ENCODE assay signal across 1 cellular context in the genomic region with DNA sequence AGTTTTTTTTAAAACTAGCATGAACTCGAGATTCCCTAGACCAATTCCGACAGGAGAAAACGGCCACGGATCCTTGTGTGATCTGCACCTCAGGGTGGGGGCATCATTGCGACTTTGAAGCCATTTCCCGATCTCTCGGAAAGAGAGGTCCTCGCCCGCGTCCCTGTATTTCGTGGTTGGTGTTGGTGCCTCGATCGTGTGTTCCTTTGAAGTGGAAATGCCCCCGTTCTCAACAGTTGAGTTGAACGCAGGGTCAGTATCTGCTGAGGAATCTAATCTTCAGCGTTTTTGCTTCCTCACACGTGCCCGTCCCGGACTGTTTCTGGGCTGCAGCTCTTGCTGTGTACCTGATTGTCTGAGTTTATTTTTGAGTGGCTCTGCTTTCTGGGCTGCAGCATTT.
TF ChIP-seq lines count a peak whose summit lies in the region.

No MANE protein-coding gene starts in this region.

TF ChIP-seq in GM12878, 131 proteins besides CTCF, POLR2A, EP300 and RAD21:
- TF ChIP-seq, protein P1, sequence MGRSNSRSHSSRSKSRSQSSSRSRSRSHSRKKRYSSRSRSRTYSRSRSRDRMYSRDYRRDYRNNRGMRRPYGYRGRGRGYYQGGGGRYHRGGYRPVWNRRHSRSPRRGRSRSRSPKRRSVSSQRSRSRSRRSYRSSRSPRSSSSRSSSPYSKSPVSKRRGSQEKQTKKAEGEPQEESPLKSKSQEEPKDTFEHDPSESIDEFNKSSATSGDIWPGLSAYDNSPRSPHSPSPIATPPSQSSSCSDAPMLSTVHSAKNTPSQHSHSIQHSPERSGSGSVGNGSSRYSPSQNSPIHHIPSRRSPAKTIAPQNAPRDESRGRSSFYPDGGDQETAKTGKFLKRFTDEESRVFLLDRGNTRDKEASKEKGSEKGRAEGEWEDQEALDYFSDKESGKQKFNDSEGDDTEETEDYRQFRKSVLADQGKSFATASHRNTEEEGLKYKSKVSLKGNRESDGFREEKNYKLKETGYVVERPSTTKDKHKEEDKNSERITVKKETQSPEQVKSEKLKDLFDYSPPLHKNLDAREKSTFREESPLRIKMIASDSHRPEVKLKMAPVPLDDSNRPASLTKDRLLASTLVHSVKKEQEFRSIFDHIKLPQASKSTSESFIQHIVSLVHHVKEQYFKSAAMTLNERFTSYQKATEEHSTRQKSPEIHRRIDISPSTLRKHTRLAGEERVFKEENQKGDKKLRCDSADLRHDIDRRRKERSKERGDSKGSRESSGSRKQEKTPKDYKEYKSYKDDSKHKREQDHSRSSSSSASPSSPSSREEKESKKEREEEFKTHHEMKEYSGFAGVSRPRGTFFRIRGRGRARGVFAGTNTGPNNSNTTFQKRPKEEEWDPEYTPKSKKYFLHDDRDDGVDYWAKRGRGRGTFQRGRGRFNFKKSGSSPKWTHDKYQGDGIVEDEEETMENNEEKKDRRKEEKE (IDR thresholded peaks at IDR 0.05) = no peak
- TF ChIP-seq, protein P2, sequence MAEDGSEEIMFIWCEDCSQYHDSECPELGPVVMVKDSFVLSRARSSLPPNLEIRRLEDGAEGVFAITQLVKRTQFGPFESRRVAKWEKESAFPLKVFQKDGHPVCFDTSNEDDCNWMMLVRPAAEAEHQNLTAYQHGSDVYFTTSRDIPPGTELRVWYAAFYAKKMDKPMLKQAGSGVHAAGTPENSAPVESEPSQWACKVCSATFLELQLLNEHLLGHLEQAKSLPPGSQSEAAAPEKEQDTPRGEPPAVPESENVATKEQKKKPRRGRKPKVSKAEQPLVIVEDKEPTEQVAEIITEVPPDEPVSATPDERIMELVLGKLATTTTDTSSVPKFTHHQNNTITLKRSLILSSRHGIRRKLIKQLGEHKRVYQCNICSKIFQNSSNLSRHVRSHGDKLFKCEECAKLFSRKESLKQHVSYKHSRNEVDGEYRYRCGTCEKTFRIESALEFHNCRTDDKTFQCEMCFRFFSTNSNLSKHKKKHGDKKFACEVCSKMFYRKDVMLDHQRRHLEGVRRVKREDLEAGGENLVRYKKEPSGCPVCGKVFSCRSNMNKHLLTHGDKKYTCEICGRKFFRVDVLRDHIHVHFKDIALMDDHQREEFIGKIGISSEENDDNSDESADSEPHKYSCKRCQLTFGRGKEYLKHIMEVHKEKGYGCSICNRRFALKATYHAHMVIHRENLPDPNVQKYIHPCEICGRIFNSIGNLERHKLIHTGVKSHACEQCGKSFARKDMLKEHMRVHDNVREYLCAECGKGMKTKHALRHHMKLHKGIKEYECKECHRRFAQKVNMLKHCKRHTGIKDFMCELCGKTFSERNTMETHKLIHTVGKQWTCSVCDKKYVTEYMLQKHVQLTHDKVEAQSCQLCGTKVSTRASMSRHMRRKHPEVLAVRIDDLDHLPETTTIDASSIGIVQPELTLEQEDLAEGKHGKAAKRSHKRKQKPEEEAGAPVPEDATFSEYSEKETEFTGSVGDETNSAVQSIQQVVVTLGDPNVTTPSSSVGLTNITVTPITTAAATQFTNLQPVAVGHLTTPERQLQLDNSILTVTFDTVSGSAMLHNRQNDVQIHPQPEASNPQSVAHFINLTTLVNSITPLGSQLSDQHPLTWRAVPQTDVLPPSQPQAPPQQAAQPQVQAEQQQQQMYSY (CRISPR knock-in tag; IDR thresholded peaks at IDR 0.05) = no peak
- TF ChIP-seq, protein P3, sequence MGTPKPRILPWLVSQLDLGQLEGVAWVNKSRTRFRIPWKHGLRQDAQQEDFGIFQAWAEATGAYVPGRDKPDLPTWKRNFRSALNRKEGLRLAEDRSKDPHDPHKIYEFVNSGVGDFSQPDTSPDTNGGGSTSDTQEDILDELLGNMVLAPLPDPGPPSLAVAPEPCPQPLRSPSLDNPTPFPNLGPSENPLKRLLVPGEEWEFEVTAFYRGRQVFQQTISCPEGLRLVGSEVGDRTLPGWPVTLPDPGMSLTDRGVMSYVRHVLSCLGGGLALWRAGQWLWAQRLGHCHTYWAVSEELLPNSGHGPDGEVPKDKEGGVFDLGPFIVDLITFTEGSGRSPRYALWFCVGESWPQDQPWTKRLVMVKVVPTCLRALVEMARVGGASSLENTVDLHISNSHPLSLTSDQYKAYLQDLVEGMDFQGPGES (IDR thresholded peaks at IDR 0.05) = no peak
- TF ChIP-seq DPF2 (IDR thresholded peaks at IDR 0.05) (no peak), ATF7 (IDR thresholded peaks at IDR 0.05; ENCODE audit: low read depth) (no peak), BMI1 (IDR thresholded peaks at IDR 0.05; ENCODE audit: borderline replicate concordance) (no peak), NR2F1 (conservative IDR thresholded peaks at IDR 0.05) (no peak), SUZ12 (IDR thresholded peaks at IDR 0.05; ENCODE audit: unreplicated experiment) (no peak), FOS (IDR thresholded peaks at IDR 0.05; ENCODE audit: borderline replicate concordance, extremely low read depth, insufficient read length) (no peak), MTA2 (IDR thresholded peaks at IDR 0.05; ENCODE audit: low read depth) (no peak), TCF12 (IDR thresholded peaks at IDR 0.05; ENCODE audit: low read depth, low read length) (no peak), POLR2AphosphoS2 (IDR thresholded peaks at IDR 0.05; ENCODE audit: low read depth, low read length) (no peak), JUNB (IDR thresholded peaks at IDR 0.05) (no peak), KLF5 (IDR thresholded peaks at IDR 0.05; ENCODE audit: partially characterized antibody) (no peak)
- TF ChIP-seq, protein P4, sequence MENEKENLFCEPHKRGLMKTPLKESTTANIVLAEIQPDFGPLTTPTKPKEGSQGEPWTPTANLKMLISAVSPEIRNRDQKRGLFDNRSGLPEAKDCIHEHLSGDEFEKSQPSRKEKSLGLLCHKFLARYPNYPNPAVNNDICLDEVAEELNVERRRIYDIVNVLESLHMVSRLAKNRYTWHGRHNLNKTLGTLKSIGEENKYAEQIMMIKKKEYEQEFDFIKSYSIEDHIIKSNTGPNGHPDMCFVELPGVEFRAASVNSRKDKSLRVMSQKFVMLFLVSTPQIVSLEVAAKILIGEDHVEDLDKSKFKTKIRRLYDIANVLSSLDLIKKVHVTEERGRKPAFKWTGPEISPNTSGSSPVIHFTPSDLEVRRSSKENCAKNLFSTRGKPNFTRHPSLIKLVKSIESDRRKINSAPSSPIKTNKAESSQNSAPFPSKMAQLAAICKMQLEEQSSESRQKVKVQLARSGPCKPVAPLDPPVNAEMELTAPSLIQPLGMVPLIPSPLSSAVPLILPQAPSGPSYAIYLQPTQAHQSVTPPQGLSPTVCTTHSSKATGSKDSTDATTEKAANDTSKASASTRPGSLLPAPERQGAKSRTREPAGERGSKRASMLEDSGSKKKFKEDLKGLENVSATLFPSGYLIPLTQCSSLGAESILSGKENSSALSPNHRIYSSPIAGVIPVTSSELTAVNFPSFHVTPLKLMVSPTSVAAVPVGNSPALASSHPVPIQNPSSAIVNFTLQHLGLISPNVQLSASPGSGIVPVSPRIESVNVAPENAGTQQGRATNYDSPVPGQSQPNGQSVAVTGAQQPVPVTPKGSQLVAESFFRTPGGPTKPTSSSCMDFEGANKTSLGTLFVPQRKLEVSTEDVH (IDR thresholded peaks at IDR 0.05; ENCODE audit: low read depth, partially characterized antibody) = no peak
- TF ChIP-seq, protein P5, sequence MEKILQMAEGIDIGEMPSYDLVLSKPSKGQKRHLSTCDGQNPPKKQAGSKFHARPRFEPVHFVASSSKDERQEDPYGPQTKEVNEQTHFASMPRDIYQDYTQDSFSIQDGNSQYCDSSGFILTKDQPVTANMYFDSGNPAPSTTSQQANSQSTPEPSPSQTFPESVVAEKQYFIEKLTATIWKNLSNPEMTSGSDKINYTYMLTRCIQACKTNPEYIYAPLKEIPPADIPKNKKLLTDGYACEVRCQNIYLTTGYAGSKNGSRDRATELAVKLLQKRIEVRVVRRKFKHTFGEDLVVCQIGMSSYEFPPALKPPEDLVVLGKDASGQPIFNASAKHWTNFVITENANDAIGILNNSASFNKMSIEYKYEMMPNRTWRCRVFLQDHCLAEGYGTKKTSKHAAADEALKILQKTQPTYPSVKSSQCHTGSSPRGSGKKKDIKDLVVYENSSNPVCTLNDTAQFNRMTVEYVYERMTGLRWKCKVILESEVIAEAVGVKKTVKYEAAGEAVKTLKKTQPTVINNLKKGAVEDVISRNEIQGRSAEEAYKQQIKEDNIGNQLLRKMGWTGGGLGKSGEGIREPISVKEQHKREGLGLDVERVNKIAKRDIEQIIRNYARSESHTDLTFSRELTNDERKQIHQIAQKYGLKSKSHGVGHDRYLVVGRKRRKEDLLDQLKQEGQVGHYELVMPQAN (conservative IDR thresholded peaks at IDR 0.05) = no peak
- TF ChIP-seq, protein P6, sequence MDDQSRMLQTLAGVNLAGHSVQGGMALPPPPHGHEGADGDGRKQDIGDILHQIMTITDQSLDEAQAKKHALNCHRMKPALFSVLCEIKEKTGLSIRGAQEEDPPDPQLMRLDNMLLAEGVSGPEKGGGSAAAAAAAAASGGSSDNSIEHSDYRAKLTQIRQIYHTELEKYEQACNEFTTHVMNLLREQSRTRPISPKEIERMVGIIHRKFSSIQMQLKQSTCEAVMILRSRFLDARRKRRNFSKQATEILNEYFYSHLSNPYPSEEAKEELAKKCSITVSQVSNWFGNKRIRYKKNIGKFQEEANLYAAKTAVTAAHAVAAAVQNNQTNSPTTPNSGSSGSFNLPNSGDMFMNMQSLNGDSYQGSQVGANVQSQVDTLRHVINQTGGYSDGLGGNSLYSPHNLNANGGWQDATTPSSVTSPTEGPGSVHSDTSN (IDR thresholded peaks at IDR 0.05; ENCODE audit: insufficient replicate concordance, low read depth, low read length) = no peak
- TF ChIP-seq, protein P7, sequence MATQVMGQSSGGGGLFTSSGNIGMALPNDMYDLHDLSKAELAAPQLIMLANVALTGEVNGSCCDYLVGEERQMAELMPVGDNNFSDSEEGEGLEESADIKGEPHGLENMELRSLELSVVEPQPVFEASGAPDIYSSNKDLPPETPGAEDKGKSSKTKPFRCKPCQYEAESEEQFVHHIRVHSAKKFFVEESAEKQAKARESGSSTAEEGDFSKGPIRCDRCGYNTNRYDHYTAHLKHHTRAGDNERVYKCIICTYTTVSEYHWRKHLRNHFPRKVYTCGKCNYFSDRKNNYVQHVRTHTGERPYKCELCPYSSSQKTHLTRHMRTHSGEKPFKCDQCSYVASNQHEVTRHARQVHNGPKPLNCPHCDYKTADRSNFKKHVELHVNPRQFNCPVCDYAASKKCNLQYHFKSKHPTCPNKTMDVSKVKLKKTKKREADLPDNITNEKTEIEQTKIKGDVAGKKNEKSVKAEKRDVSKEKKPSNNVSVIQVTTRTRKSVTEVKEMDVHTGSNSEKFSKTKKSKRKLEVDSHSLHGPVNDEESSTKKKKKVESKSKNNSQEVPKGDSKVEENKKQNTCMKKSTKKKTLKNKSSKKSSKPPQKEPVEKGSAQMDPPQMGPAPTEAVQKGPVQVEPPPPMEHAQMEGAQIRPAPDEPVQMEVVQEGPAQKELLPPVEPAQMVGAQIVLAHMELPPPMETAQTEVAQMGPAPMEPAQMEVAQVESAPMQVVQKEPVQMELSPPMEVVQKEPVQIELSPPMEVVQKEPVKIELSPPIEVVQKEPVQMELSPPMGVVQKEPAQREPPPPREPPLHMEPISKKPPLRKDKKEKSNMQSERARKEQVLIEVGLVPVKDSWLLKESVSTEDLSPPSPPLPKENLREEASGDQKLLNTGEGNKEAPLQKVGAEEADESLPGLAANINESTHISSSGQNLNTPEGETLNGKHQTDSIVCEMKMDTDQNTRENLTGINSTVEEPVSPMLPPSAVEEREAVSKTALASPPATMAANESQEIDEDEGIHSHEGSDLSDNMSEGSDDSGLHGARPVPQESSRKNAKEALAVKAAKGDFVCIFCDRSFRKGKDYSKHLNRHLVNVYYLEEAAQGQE (IDR thresholded peaks at IDR 0.05; ENCODE audit: low read depth, low read length) = no peak
